Comparison of ENCODE assay signal across 10 cellular contexts in the genomic region with DNA sequence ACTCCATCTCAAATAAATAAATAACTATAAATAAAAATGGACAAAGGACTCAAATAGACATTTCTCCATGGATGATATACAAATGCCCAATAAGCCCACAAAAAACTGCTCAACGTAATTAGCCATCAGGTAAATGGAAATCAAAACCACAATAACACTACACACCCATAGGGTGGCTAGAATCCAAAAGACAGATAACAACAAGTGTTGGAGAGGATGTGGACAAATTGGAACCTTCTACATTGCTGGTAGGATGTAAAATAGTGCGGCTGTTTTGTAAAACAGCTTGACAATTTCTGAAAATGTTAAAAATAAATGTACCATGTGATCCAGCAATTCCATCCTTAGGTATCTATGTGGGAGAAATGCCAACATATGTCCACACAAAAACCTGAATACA. TPM values are rescaled to one million over a fixed set of nuclear protein-coding genes. Genes with fewer than 3 reads are reported as not detected.
"Had no signal": no experiment of that assay in that cellular context is flagged by ENCODE, and none has a peak within 500 bp of the region (broad histone marks: within the 10 kb centered on the region; RNA-seq: fewer than 3 reads in every experiment).

No MANE protein-coding gene starts in this region.

- DNase-seq: IMR-90, KBM-7, KG1 had no signal

- FAIRE-seq: HepG2, HTR-8/SVneo had no signal

- H3K4me3 Mint-ChIP-seq: IgD-negative memory B cell had no signal

- H3K4me2 ChIP-seq: KMS-11 had no signal

- ATAC-seq: HepG2 had no signal

- H3K27ac ChIP-seq: HL-60, KMS-11 had no signal

- H3K9ac ChIP-seq: KMS-11 had no signal

- H3K27ac Mint-ChIP-seq: IgD-negative memory B cell had no signal

RNA-seq across cellular contexts. Expression of gene ZNF157, which starts 52.1 kb away (rescaled TPM):
- total RNA-seq: HepG2, HT-29, HT1080 had no signal
- polyA plus RNA-seq: HepG2, IMR-90 had no signal
